In genomic region chr7:49797987-49798660, GRCh38 we compare ENCODE assay signal across 29 cellular contexts. TPM values are rescaled to one million over a fixed set of nuclear protein-coding genes. Genes with fewer than 3 reads are reported as not detected.
"Had no signal": no experiment of that assay in that cellular context is flagged by ENCODE, and none has a peak within 500 bp of the region (broad histone marks: within the 10 kb centered on the region; RNA-seq: fewer than 3 reads in every experiment).

No MANE protein-coding gene starts in this region.

- H3K36me3 Mint-ChIP-seq: activated naive CD4-positive, alpha-beta T cell treated with anti-CD3 and anti-CD28 coated beads, Interleukin-2, amount 50 U/mL, for 24 hours; activated naive CD8-positive, alpha-beta T cell treated with anti-CD3 and anti-CD28 coated beads, Interleukin-2, amount 10 ng/mL, durations not matched to agents 7 days and 5 days had no signal

- H3K9me3 Mint-ChIP-seq: activated CD4-positive, alpha-beta T cell treated with anti-CD3 and anti-CD28 coated beads, Interleukin-2, amount 10 ng/mL, durations not matched to agents 24 days and 14 days; activated CD8-positive, alpha-beta T cell treated with anti-CD3 and anti-CD28 coated beads for 36 hours; activated naive CD4-positive, alpha-beta T cell treated with anti-CD3 and anti-CD28 coated beads, Interleukin-2, amount 50 U/mL, for 24 hours; activated naive CD8-positive, alpha-beta T cell treated with anti-CD3 and anti-CD28 coated beads, Interleukin-2, amount 10 ng/mL, durations not matched to agents 7 days and 5 days; activated T-cell treated with anti-CD3 and anti-CD28 coated beads, Interleukin-2, amount 50 U/mL, for 24 hours; activated T-helper 2 cell treated with anti-CD3 and anti-CD28 coated beads, Interferon-gamma antibody, Interleukin-2, Interleukin-4, amounts not matched to agents 10 μg/mL and 5 μg/mL and 100 μg/mL, durations not matched to agents 14 hours and 24 hours and 36 hours; T-helper 1 cell treated with Interleukin-12 subunit alpha and Interleukin-12 subunit beta and Interleukin-4 antibody, amounts not matched to agents 30 μg/mL and 1 μg/mL, for 36 hours; T-helper 2 cell treated with Interferon-gamma antibody and Interleukin-4, amounts not matched to agents 5 μg/mL and 100 μg/mL, for 36 hours had no signal

- H3K4me1 Mint-ChIP-seq: activated CD4-positive, alpha-beta T cell treated with anti-CD3 and anti-CD28 coated beads, Interleukin-2, amount 10 ng/mL, durations not matched to agents 24 days and 14 days; activated naive CD4-positive, alpha-beta T cell treated with anti-CD3 and anti-CD28 coated beads, Interleukin-2, amount 50 U/mL, for 24 hours; activated naive CD8-positive, alpha-beta T cell treated with anti-CD3 and anti-CD28 coated beads, Interleukin-2, amount 10 ng/mL, durations not matched to agents 7 days and 5 days had no signal

- H3K4me3 Mint-ChIP-seq: activated CD4-positive, alpha-beta T cell treated with anti-CD3 and anti-CD28 coated beads, Interleukin-2, amount 10 ng/mL, durations not matched to agents 24 days and 14 days; activated CD8-positive, alpha-beta T cell treated with anti-CD3 and anti-CD28 coated beads for 36 hours; activated naive CD4-positive, alpha-beta T cell treated with anti-CD3 and anti-CD28 coated beads, Interleukin-2, amount 50 U/mL, for 24 hours; activated naive CD8-positive, alpha-beta T cell treated with anti-CD3 and anti-CD28 coated beads, Interleukin-2, amount 10 ng/mL, durations not matched to agents 7 days and 5 days; activated T-cell treated with anti-CD3 and anti-CD28 coated beads, Interleukin-2, amount 50 U/mL, for 24 hours; T-helper 1 cell treated with Interleukin-12 subunit alpha and Interleukin-12 subunit beta and Interleukin-4 antibody, amounts not matched to agents 30 μg/mL and 1 μg/mL, for 36 hours; T-helper 2 cell treated with Interferon-gamma antibody and Interleukin-4, amounts not matched to agents 5 μg/mL and 100 μg/mL, for 36 hours had no signal

- ATAC-seq: activated CD8-positive, alpha-beta T cell treated with anti-CD3 and anti-CD28 coated beads for 36 hours; PC-3 had no signal

- H3K27ac Mint-ChIP-seq: activated CD4-positive, alpha-beta T cell treated with anti-CD3 and anti-CD28 coated beads, Interleukin-2, amount 10 ng/mL, durations not matched to agents 24 days and 14 days; activated CD8-positive, alpha-beta T cell treated with anti-CD3 and anti-CD28 coated beads for 36 hours; activated naive CD4-positive, alpha-beta T cell treated with anti-CD3 and anti-CD28 coated beads, Interleukin-2, amount 50 U/mL, for 24 hours; activated naive CD8-positive, alpha-beta T cell treated with anti-CD3 and anti-CD28 coated beads, Interleukin-2, amount 10 ng/mL, durations not matched to agents 7 days and 5 days; activated T-cell treated with anti-CD3 and anti-CD28 coated beads, Interleukin-2, amount 50 U/mL, for 24 hours; activated T-helper 2 cell treated with anti-CD3 and anti-CD28 coated beads, Interferon-gamma antibody, Interleukin-2, Interleukin-4, amounts not matched to agents 10 μg/mL and 5 μg/mL and 100 μg/mL, durations not matched to agents 14 hours and 24 hours and 36 hours; T-helper 1 cell treated with Interleukin-12 subunit alpha and Interleukin-12 subunit beta and Interleukin-4 antibody, amounts not matched to agents 30 μg/mL and 1 μg/mL, for 36 hours; T-helper 2 cell treated with Interferon-gamma antibody and Interleukin-4, amounts not matched to agents 5 μg/mL and 100 μg/mL, for 36 hours had no signal

- H3K27me3 Mint-ChIP-seq: activated CD4-positive, alpha-beta T cell treated with anti-CD3 and anti-CD28 coated beads, Interleukin-2, amount 10 ng/mL, durations not matched to agents 24 days and 14 days; activated CD8-positive, alpha-beta T cell treated with anti-CD3 and anti-CD28 coated beads for 36 hours; activated naive CD8-positive, alpha-beta T cell treated with anti-CD3 and anti-CD28 coated beads, Interleukin-2, amount 10 ng/mL, durations not matched to agents 7 days and 5 days; activated T-cell treated with anti-CD3 and anti-CD28 coated beads, Interleukin-2, amount 50 U/mL, for 24 hours had no signal

- DNase-seq: activated CD4-positive, alpha-beta T cell treated with anti-CD3 and anti-CD28 coated beads, Interleukin-2, amount 10 ng/mL, durations not matched to agents 24 days and 14 days; activated CD4-positive, alpha-beta T cell treated with anti-CD3 and anti-CD28 coated beads, Interleukin-2, amount 50 U/mL, for 4 hours; activated CD8-positive, alpha-beta T cell treated with anti-CD3 and anti-CD28 coated beads for 36 hours; activated gamma-delta T cell; activated naive CD4-positive, alpha-beta T cell treated with Interleukin-2 at 50 U/mL for 16 hours; activated naive CD8-positive, alpha-beta T cell treated with anti-CD3 and anti-CD28 coated beads, Interleukin-2, amount 10 ng/mL, durations not matched to agents 7 days and 5 days; activated T-cell treated with anti-CD3 and anti-CD28 coated beads, Interleukin-2, amount 50 U/mL, for 24 hours; amygdala; MM.1S; MV-4-11; NCI-H1092; NCI-H1436 treated with DMSO at 0.1 percent for 48 hours; NCI-H1694 treated with DMSO at 0.1 percent for 48 hours; NCI-H2029; NCI-H345; NCI-H510A; NCI-H526 treated with DMSO at 0.1 percent for 48 hours; NCI-H774; PC-3; Peyer's patch; RPMI8226; SJCRH30 had no signal

RNA-seq across cellular contexts. Expression of gene VWC2, which starts 24.7 kb away (rescaled TPM):
- total RNA-seq: activated CD4-positive, alpha-beta T cell treated with anti-CD3 and anti-CD28 coated beads, Interleukin-2, amount 10 ng/mL, durations not matched to agents 24 days and 14 days; activated CD8-positive, alpha-beta memory T cell treated with anti-CD3 and anti-CD28 coated beads for 36 hours; activated CD8-positive, alpha-beta T cell treated with anti-CD3 and anti-CD28 coated beads for 36 hours; activated naive CD8-positive, alpha-beta T cell treated with anti-CD3 and anti-CD28 coated beads, Interleukin-2, amount 10 ng/mL, durations not matched to agents 7 days and 5 days; activated T-helper 2 cell treated with anti-CD3 and anti-CD28 coated beads, Interferon-gamma antibody, Interleukin-2, Interleukin-4, amounts not matched to agents 10 μg/mL and 5 μg/mL and 100 μg/mL, durations not matched to agents 14 hours and 24 hours and 36 hours; ascending aorta; LHCN-M2; PC-3; SJCRH30 had no signal
